ENCODE assay signal across 12 cellular contexts in genomic region chr5:95773325-95774059, GRCh38. TPM values are rescaled to one million over a fixed set of nuclear protein-coding genes. Genes with fewer than 3 reads are reported as not detected.
DNase-seq lines count a peak whose midpoint lies in the region; ATAC-seq and TF ChIP-seq lines count a peak whose summit lies in the region.
"Had no signal": no experiment of that assay in that cellular context is flagged by ENCODE, and none has a peak within 500 bp of the region (broad histone marks: within the 10 kb centered on the region; RNA-seq: fewer than 3 reads in every experiment).

No MANE protein-coding gene starts in this region.

- CTCF ChIA-PET in mammary epithelial cell (lab: Charles Lee; ENCODE audit: low non-redundant PET), result no interaction called here
- CTCF ChIA-PET in CD8-positive, alpha-beta T cell (lab: Charles Lee), result interaction anchor here (1.7 to 7.1 kb wide), 2 partner anchors 8 to 76 kb away, joined by 3 to 67 read pairs; no protein-coding TSS in a partner anchor

- no peaks in the 10 kb centered on the region for H4K20me1 ChIP-seq in mammary epithelial cell (ENCODE audit: insufficient read depth, low read length)

- H3K27ac Mint-ChIP-seq in CD8-positive, alpha-beta T cell, result no peak overlapping the region

- H2BK120ac ChIP-seq in mesenchymal stem cell (ENCODE audit: low read depth, low read length), result no peak overlapping the region

- WGBS in mammary epithelial cell (ENCODE audit: low coverage, missing lambda C conversion rate), result 70% methylated on average over 3 of the region's 3 CpGs
- 44% methylated on average over 3 of the region's 3 CpGs for WGBS in mesenchymal stem cell

- peak overlapping the region; percentile 67 for H4K8ac ChIP-seq in mesenchymal stem cell (ENCODE audit: low read length)

- TF ChIP-seq POLR2A in NB4 (IDR thresholded peaks at IDR 0.05; ENCODE audit: extremely low read depth, insufficient read length), result no peak

- POLR2A ChIA-PET in CD8-positive, alpha-beta T cell (lab: Charles Lee), result no interaction called here

- H3K79me1 ChIP-seq in mesenchymal stem cell (replicated peaks; ENCODE audit: low read length, poor library complexity, severe bottlenecking), result peaks cover 13% of the 10 kb centered on the region

- H3K4me3 Mint-ChIP-seq in CD8-positive, alpha-beta T cell, result no peak overlapping the region

- peak overlapping the region in 1 of 2 experiments; percentile 44 for H3K14ac ChIP-seq in mesenchymal stem cell (ENCODE audit: low read length in 2 of 2)

- no TSS peak for BruUV-seq in mammary epithelial cell (replicated peaks; lab: Mats Ljungman, UMichigan)

- H3K4me3 ChIP-seq in NB4 (ENCODE audit: low read depth, low read length) (no peak overlapping the region), mammary epithelial cell (replicated peaks in 1 of 3; ENCODE audit: insufficient read depth in 1 of 3, low read depth in 2 of 3, low read length in 3 of 3) (no peak overlapping the region), mesenchymal stem cell (ENCODE audit: insufficient read depth in 1 of 2, low read depth in 1 of 2, low read length in 2 of 2) (no peak overlapping the region)
- no peak overlapping the region for H3K4me3 ChIP-seq in CD8-positive, alpha-beta T cell (ENCODE audit: low read depth, low read length)
- H3K4me3 ChIP-seq: gastroesophageal sphincter had no signal

- H2BK15ac ChIP-seq in mesenchymal stem cell (ENCODE audit: low read depth, poor library complexity, severe bottlenecking), result no peak overlapping the region

- peaks cover 25% of the 10 kb centered on the region for H3K4me1 ChIP-seq in mammary epithelial cell (ENCODE audit: insufficient read depth, low read length)
- peaks cover 5% of the 10 kb centered on the region for H3K4me1 ChIP-seq in mesenchymal stem cell (ENCODE audit: control insufficient read depth, insufficient read depth, low read depth, low read length)
- H3K4me1 ChIP-seq in CD8-positive, alpha-beta T cell (ENCODE audit: insufficient read depth, low read length), result no peaks in the 10 kb centered on the region

- H3K27me3 Mint-ChIP-seq in CD8-positive, alpha-beta T cell (ENCODE audit: low read depth), result no peaks in the 10 kb centered on the region

- no peaks in the 10 kb centered on the region for H3K79me2 ChIP-seq in mammary epithelial cell (ENCODE audit: insufficient read depth, low read length)

- DNase-seq in Caki2 (ENCODE audit: low read depth), result peak; percentile 11
- DNase-seq in NB4 (ENCODE audit: low read depth), result peak; percentile 41
- peak; percentile 74 for DNase-seq in mammary epithelial cell
- DNase-seq in mesenchymal stem cell, result peak; percentile 75
- DNase-seq in CD8-positive, alpha-beta T cell, result no peak
- DNase-seq: activated effector memory CD4-positive, alpha-beta T cell treated with Interleukin-2 at 50 U/mL for 16 hours; NCI-H1694 treated with DMSO at 0.1 percent for 48 hours had no signal

- no peak for TF ChIP-seq CTCF in NB4 (IDR thresholded peaks at IDR 0.05; ENCODE audit: low read depth, low read length)
- no peak for TF ChIP-seq CTCF in mammary epithelial cell (conservative IDR thresholded peaks at IDR 0.05 in 1 of 2, IDR thresholded peaks at IDR 0.05 in 1 of 2; ENCODE audit: extremely low read depth in 1 of 2, insufficient read depth in 1 of 2, low read depth in 1 of 2, low read length in 2 of 2)
- TF ChIP-seq CTCF in CD8-positive, alpha-beta T cell (IDR thresholded peaks at IDR 0.05), result no peak

- H3K4me2 ChIP-seq in mammary epithelial cell (ENCODE audit: insufficient read depth, low read depth, low read length) (peak overlapping the region; percentile 41), mesenchymal stem cell (ENCODE audit: low read length, poor library complexity, severe bottlenecking) (no peak overlapping the region)

- dilution Hi-C loops in mammary epithelial cell (cut with HindIII; ENCODE audit: low sequenced_read_pairs), result no loop called here

- H3K18ac ChIP-seq in mesenchymal stem cell (ENCODE audit: low read depth in 1 of 2, low read length in 2 of 2), result peak overlapping the region; percentile 34 to 44

- peak overlapping the region; percentile 73 for H4K91ac ChIP-seq in mesenchymal stem cell (ENCODE audit: low read length)

- no peak overlapping the region for H3K27ac ChIP-seq in mammary epithelial cell (ENCODE audit: insufficient read depth, low read depth, low read length)
- peak overlapping the region; percentile 76 for H3K27ac ChIP-seq in mesenchymal stem cell (ENCODE audit: low read length, poor library complexity, severe bottlenecking)
- no peak overlapping the region for H3K27ac ChIP-seq in CD8-positive, alpha-beta T cell (ENCODE audit: low read depth, low read length)
- H3K27ac ChIP-seq: gastroesophageal sphincter had no signal

- H3K27me3 ChIP-seq in mammary epithelial cell (ENCODE audit: insufficient read depth, low read length), result no peaks in the 10 kb centered on the region
- H3K27me3 ChIP-seq in mesenchymal stem cell (ENCODE audit: control insufficient read depth in 1 of 2, insufficient read depth in 1 of 2, low read length in 2 of 2), result no peaks in the 10 kb centered on the region
- H3K27me3 ChIP-seq in CD8-positive, alpha-beta T cell (ENCODE audit: insufficient read depth, low read length), result no peaks in the 10 kb centered on the region
- H3K27me3 ChIP-seq: gastroesophageal sphincter had no signal

- no peak overlapping the region for H3K23ac ChIP-seq in mesenchymal stem cell (ENCODE audit: low read length in 2 of 2)

- H3K36me3 Mint-ChIP-seq in CD8-positive, alpha-beta T cell, result no peaks in the 10 kb centered on the region

- ATAC-seq in CD8-positive, alpha-beta T cell, result no peak
- ATAC-seq in GM21423 (IDR thresholded peaks at IDR 0.05; ENCODE audit: unreplicated experiment) (no peak), GM19455 (IDR thresholded peaks at IDR 0.05; ENCODE audit: unreplicated experiment) (no peak), HG02588 (IDR thresholded peaks at IDR 0.05; ENCODE audit: unreplicated experiment) (no peak)
- ATAC-seq: gastroesophageal sphincter had no signal

- H2AFZ ChIP-seq in mammary epithelial cell (ENCODE audit: low read depth, low read length) (peak overlapping the region; percentile 6), mesenchymal stem cell (ENCODE audit: low read depth, low read length) (no peak overlapping the region)

- intact Hi-C loops in mammary epithelial cell (cut with micrococcal nuclease), result no loop called here
- intact Hi-C loops in CD8-positive, alpha-beta T cell (cut with DNase I, micrococcal nuclease), result loop anchor here in 1 of 2 experiments (10.0 kb wide), 1 partner anchor 831 kb away; no protein-coding TSS in a partner anchor

- H2AK5ac ChIP-seq in mesenchymal stem cell (ENCODE audit: low read length, severe bottlenecking), result peak overlapping the region; percentile 51

- no peak overlapping the region for H2BK5ac ChIP-seq in mesenchymal stem cell (ENCODE audit: low read depth, low read length, poor library complexity, severe bottlenecking)

- H3K36me3 ChIP-seq in mammary epithelial cell (ENCODE audit: insufficient read depth, low read length) (no peaks in the 10 kb centered on the region), mesenchymal stem cell (ENCODE audit: control insufficient read depth in 1 of 2, insufficient read depth in 2 of 2, low read depth in 1 of 2, low read length in 2 of 2) (peaks cover 17 to 47% of the 10 kb centered on the region in 2 experiments)
- no peaks in the 10 kb centered on the region for H3K36me3 ChIP-seq in CD8-positive, alpha-beta T cell (ENCODE audit: insufficient read depth, low read length)

- H2BK12ac ChIP-seq in mesenchymal stem cell (ENCODE audit: low read length in 2 of 2), result peak overlapping the region; percentile 51 to 82

- H3K4ac ChIP-seq in mesenchymal stem cell (ENCODE audit: low read depth in 1 of 2, low read length in 2 of 2), result peak overlapping the region in 1 of 2 experiments; percentile 24

- H3K9ac ChIP-seq in mammary epithelial cell (ENCODE audit: insufficient read depth, low read length) (no peak overlapping the region), mesenchymal stem cell (ENCODE audit: low read length) (no peak overlapping the region)

- H3K9me3 Mint-ChIP-seq in CD8-positive, alpha-beta T cell, result no peaks in the 10 kb centered on the region

- in situ Hi-C loops in Caki2 (cut with HindIII; ENCODE audit: low pct_unique_long_range_greater_than_20kb, low sequenced_read_pairs) (no loop called here), mammary epithelial cell (cut with MboI; ENCODE audit: low sequenced_read_pairs in 2 of 2) (no loop called here)

- no peaks in the 10 kb centered on the region for H3K4me1 Mint-ChIP-seq in CD8-positive, alpha-beta T cell (ENCODE audit: low read depth)

- H3K9me3 ChIP-seq in mammary epithelial cell (replicated peaks; ENCODE audit: insufficient read depth, low read length) (no peaks in the 10 kb centered on the region), mesenchymal stem cell (ENCODE audit: control insufficient read depth, low read length) (no peaks in the 10 kb centered on the region)
- H3K9me3 ChIP-seq in CD8-positive, alpha-beta T cell (ENCODE audit: low read length), result no peaks in the 10 kb centered on the region
- H3K9me3 ChIP-seq: gastroesophageal sphincter had no signal

RNA-seq across cellular contexts. Expression of gene RHOBTB3, which starts 42.4 kb away (rescaled TPM):
- total RNA-seq in Caki2 (2014; rRNA removed; shearing (Covaris generic); ENCODE audit: low replicate concordance), result 22.0 and 24.7 TPM in 2 replicates
- 10 to 100 TPM in 1 of 2 donors, under 1 TPM in 1; 0.99 to 33.2 TPM for total RNA-seq in mammary epithelial cell
- 0.40 TPM for polyA plus RNA-seq in mammary epithelial cell
- polyA minus RNA-seq in mammary epithelial cell, result not detected
- polyA plus RNA-seq in mesenchymal stem cell (2013, experiment 1 of 2), result 279 TPM
- 271 TPM for polyA plus RNA-seq in mesenchymal stem cell (2013, experiment 2 of 2)
- under 1 TPM; 0.17 to 0.46 TPM for total RNA-seq in CD8-positive, alpha-beta T cell

RNA-seq across cellular contexts. Expression of gene GLRX, which starts 49.0 kb away (rescaled TPM):
- total RNA-seq in Caki2 (2014; rRNA removed; shearing (Covaris generic); ENCODE audit: low replicate concordance), result 30.2 and 53.4 TPM in 2 replicates
- total RNA-seq in mammary epithelial cell, result 1 to 10 TPM; 3.5 to 8.3 TPM
- 8.4 TPM for polyA plus RNA-seq in mammary epithelial cell
- polyA minus RNA-seq in mammary epithelial cell, result not detected
- 137 TPM for polyA plus RNA-seq in mesenchymal stem cell (2013, experiment 1 of 2)
- 143 TPM for polyA plus RNA-seq in mesenchymal stem cell (2013, experiment 2 of 2)
- 10 to 100 TPM; 17.9 to 19.5 TPM for total RNA-seq in CD8-positive, alpha-beta T cell
- total RNA-seq: G401 had no signal

Comparison
In these comparisons a context has a peak if more than half of its experiments do, and no peak if none do; other contexts are left out.
1. DNase-seq: peak in Caki2 (single experiment), NB4 (single experiment), mammary epithelial cell (single experiment) and mesenchymal stem cell (single experiment); none in CD8-positive, alpha-beta T cell (0 of 7).